20 cellular contexts compared by ENCODE assay signal in the genomic region with DNA sequence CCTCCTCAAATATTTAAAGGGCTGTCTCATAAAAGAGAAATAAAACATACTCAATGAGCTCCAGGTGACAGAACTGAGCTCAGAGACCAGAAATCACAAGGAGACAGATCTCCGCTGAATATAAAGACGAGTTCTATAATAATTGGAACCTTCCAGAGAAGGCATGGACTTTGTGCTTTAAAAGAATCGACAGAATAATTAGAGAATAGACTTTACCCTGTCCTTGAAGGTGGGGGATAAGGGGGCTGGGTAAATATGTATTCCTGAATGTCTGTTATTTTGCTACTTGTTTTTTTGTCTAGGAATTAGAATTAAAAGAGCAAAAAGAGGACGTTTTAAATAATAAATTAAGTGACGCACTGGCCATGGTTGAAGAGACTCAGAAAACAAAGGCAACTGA. TPM values are rescaled to one million over a fixed set of nuclear protein-coding genes. Genes with fewer than 3 reads are reported as not detected.
DNase-seq lines count a peak whose midpoint lies in the region; ATAC-seq, FAIRE-seq and TF ChIP-seq lines count a peak whose summit lies in the region.
"Had no signal": no experiment of that assay in that cellular context is flagged by ENCODE, and none has a peak within 500 bp of the region (broad histone marks: within the 10 kb centered on the region; RNA-seq: fewer than 3 reads in every experiment).

No MANE protein-coding gene starts in this region.

- no peak for TF ChIP-seq POLR2A in A549 (IDR thresholded peaks at IDR 0.05; ENCODE audit: low read length)
- TF ChIP-seq POLR2A in IMR-90 (IDR thresholded peaks at IDR 0.05; ENCODE audit: low read depth, low read length): no peak

- H3K9me3 Mint-ChIP-seq in nephron: no peaks in the 10 kb centered on the region
- H3K9me3 Mint-ChIP-seq in activated T-cell treated with anti-CD3 and anti-CD28 coated beads, Interleukin-2, amount 50 U/mL, for 24 hours: no peaks in the 10 kb centered on the region
- H3K9me3 Mint-ChIP-seq in stimulated activated effector memory CD8-positive, alpha-beta T cell treated with anti-CD3 and anti-CD28 coated beads, Interleukin-12 subunit alpha, Interleukin-12 subunit beta, amount 100 ng/mL, for 72 hours: no peaks in the 10 kb centered on the region
- H3K9me3 Mint-ChIP-seq: CD4-positive, alpha-beta T cell had no signal

- TF ChIP-seq CTCF in A549 (IDR thresholded peaks at IDR 0.05) (no peak), IMR-90 (conservative IDR thresholded peaks at IDR 0.05; ENCODE audit: low read depth, low read length) (no peak), RWPE2 (IDR thresholded peaks at IDR 0.05; ENCODE audit: poor library complexity, severe bottlenecking) (no peak), nephron (IDR thresholded peaks at IDR 0.05; ENCODE audit: unreplicated experiment in 3 of 3) (no peak)

- POLR2A ChIA-PET in A549 (lab: Yijun Ruan, JAX): no interaction called here
- POLR2A ChIA-PET in IMR-90 (lab: Charles Lee; ENCODE audit: unreplicated experiment): no interaction called here

- H3K27me3 ChIP-seq in IMR-90 (ENCODE audit: control insufficient read depth, insufficient read depth, low read length) (no peaks in the 10 kb centered on the region), RWPE2 (ENCODE audit: insufficient read depth, poor library complexity, severe bottlenecking) (no peaks in the 10 kb centered on the region)

- TF ChIP-seq EP300 in A549 (IDR thresholded peaks at IDR 0.05): no peak

- ATAC-seq in A549: no peak
- no peak for ATAC-seq in IMR-90 (ENCODE audit: low read depth)
- ATAC-seq in RWPE2 (ENCODE audit: low read depth): no peak
- no peak for ATAC-seq in stimulated activated effector memory CD8-positive, alpha-beta T cell treated with anti-CD3 and anti-CD28 coated beads, Interleukin-12 subunit alpha, Interleukin-12 subunit beta, amount 100 ng/mL, for 72 hours

- H3K4me3 ChIP-seq in A549 (no peak overlapping the region), IMR-90 (ENCODE audit: insufficient read depth, low read depth, low read length) (no peak overlapping the region), RWPE2 (ENCODE audit: severe bottlenecking) (no peak overlapping the region)
- H3K4me3 ChIP-seq: GM23248, HAP-1 had no signal

- CTCF ChIA-PET in A549 (lab: Yijun Ruan, JAX): interaction anchor here (1.1 to 2.1 kb wide), 3 partner anchors 34 to 74 kb away, joined by 3 to 8 read pairs (median 6); no protein-coding TSS in a partner anchor
- CTCF ChIA-PET in IMR-90 (lab: Yijun Ruan, JAX): no interaction called here

- H2BK20ac ChIP-seq in IMR-90 (ENCODE audit: low read depth, low read length): 0 out of 2 replicates have a peak overlapping the region, but pooled peaks have one; percentile 27

- H2BK120ac ChIP-seq in IMR-90 (ENCODE audit: low read depth, low read length): peak overlapping the region; percentile 75; the same call in 1 of the 2 replicates

- H3K36me3 ChIP-seq in IMR-90 (ENCODE audit: control insufficient read depth, insufficient read depth, low read length) (no peaks in the 10 kb centered on the region), RWPE2 (ENCODE audit: low read depth) (no peaks in the 10 kb centered on the region)
- H3K36me3 ChIP-seq: HAP-1 had no signal

- peak overlapping the region in 2 of 3 experiments; percentile 12 to 53 for H3K27ac Mint-ChIP-seq in nephron
- no peak overlapping the region for H3K27ac Mint-ChIP-seq in activated T-cell treated with anti-CD3 and anti-CD28 coated beads, Interleukin-2, amount 50 U/mL, for 24 hours
- no peak overlapping the region for H3K27ac Mint-ChIP-seq in stimulated activated effector memory CD8-positive, alpha-beta T cell treated with anti-CD3 and anti-CD28 coated beads, Interleukin-12 subunit alpha, Interleukin-12 subunit beta, amount 100 ng/mL, for 72 hours
- H3K27ac Mint-ChIP-seq: CD4-positive, alpha-beta T cell had no signal

- DNase-seq in A549 (ENCODE audit: low read depth in 1 of 2, low spot score in 1 of 2) (no peak), IMR-90 (no peak), RWPE2 (ENCODE audit: low spot score) (no peak), NCI-H187 treated with DMSO at 0.1 percent for 48 hours (lab: John Stamatoyannopoulos, UW) (no peak), putamen (ENCODE audit: low spot score) (no peak)
- no peak for DNase-seq in activated T-cell treated with anti-CD3 and anti-CD28 coated beads, Interleukin-2, amount 50 U/mL, for 24 hours
- no peak for DNase-seq in stimulated activated effector memory CD8-positive, alpha-beta T cell treated with anti-CD3 and anti-CD28 coated beads, Interleukin-12 subunit alpha, Interleukin-12 subunit beta, amount 100 ng/mL, for 72 hours (ENCODE audit: low spot score in 2 of 2)
- DNase-seq: 8988T; ACHN; Caco-2; CD4-positive, alpha-beta T cell; GM23248 had no signal

- H2AK5ac ChIP-seq in IMR-90 (ENCODE audit: low read depth, low read length): no peak overlapping the region

- no peaks in the 10 kb centered on the region for H4K20me1 ChIP-seq in IMR-90 (ENCODE audit: insufficient read depth, low read length)

- peaks cover 9% of the 10 kb centered on the region for H3K9me1 ChIP-seq in IMR-90 (ENCODE audit: insufficient read depth, low read length)

- no peak overlapping the region for H3K56ac ChIP-seq in IMR-90 (ENCODE audit: extremely low read depth, insufficient read depth, low read length)

- H4K8ac ChIP-seq in IMR-90 (ENCODE audit: low read depth in 2 of 2, low read length in 2 of 2): no peak overlapping the region

- H3K4me1 ChIP-seq in A549 (peaks cover 56% of the 10 kb centered on the region), IMR-90 (ENCODE audit: control insufficient read depth, insufficient read depth, low read length) (peaks cover 7% of the 10 kb centered on the region), RWPE2 (ENCODE audit: insufficient read depth, poor library complexity, severe bottlenecking) (peaks cover 27% of the 10 kb centered on the region)
- H3K4me1 ChIP-seq: Caco-2, HAP-1 had no signal

- TF ChIP-seq RAD21 in A549 (conservative IDR thresholded peaks at IDR 0.05 in 1 of 2, IDR thresholded peaks at IDR 0.05 in 1 of 2): no peak
- TF ChIP-seq RAD21 in IMR-90 (IDR thresholded peaks at IDR 0.05; ENCODE audit: low read length): no peak

- in situ Hi-C loops in IMR-90 (cut with MboI; ENCODE audit: low sequenced_read_pairs): no loop called here

- no peak overlapping the region for H4K91ac ChIP-seq in IMR-90 (ENCODE audit: insufficient read depth, low read depth, low read length)

- intact Hi-C loops in IMR-90 (cut with micrococcal nuclease): no loop called here

- H3K4me2 ChIP-seq in A549 (peak overlapping the region; percentile 82; the same call in 2 of the 3 replicates), IMR-90 (ENCODE audit: low read depth, low read length) (no peak overlapping the region)

- no peak overlapping the region for H2AFZ ChIP-seq in IMR-90 (replicated peaks; ENCODE audit: low read length, poor library complexity)
- H2AFZ ChIP-seq: GM23248 had no signal

- H3K79me1 ChIP-seq in IMR-90 (ENCODE audit: low read depth in 1 of 2, low read length in 2 of 2): no peaks in the 10 kb centered on the region

- no peak for FAIRE-seq in A549 (lab: Jason Lieb, UNC)
- FAIRE-seq: D721Med, G401.6, GM12891, GM19239, HTR-8/SVneo had no signal

- H2BK15ac ChIP-seq in IMR-90 (ENCODE audit: low read depth, low read length): 0 out of 3 replicates have a peak overlapping the region, but pooled peaks have one; percentile 60

- H3K4me3 Mint-ChIP-seq in nephron: no peak overlapping the region
- H3K4me3 Mint-ChIP-seq in activated T-cell treated with anti-CD3 and anti-CD28 coated beads, Interleukin-2, amount 50 U/mL, for 24 hours: no peak overlapping the region
- no peak overlapping the region for H3K4me3 Mint-ChIP-seq in stimulated activated effector memory CD8-positive, alpha-beta T cell treated with anti-CD3 and anti-CD28 coated beads, Interleukin-12 subunit alpha, Interleukin-12 subunit beta, amount 100 ng/mL, for 72 hours
- H3K4me3 Mint-ChIP-seq: CD4-positive, alpha-beta T cell had no signal

- peak overlapping the region; percentile 93 to 96 for H3K27ac ChIP-seq in A549
- H3K27ac ChIP-seq in IMR-90 (ENCODE audit: insufficient read depth, low read length): no peak overlapping the region
- H3K27ac ChIP-seq in RWPE2 (ENCODE audit: poor library complexity, severe bottlenecking): peak overlapping the region; percentile 48
- H3K27ac ChIP-seq: C4-2B had no signal

- H3K9me3 ChIP-seq in A549 (no peaks in the 10 kb centered on the region), IMR-90 (ENCODE audit: control insufficient read depth, insufficient read depth, low read length) (no peaks in the 10 kb centered on the region), RWPE2 (ENCODE audit: severe bottlenecking) (no peaks in the 10 kb centered on the region)
- H3K9me3 ChIP-seq: Caco-2, HAP-1 had no signal

- no peaks in the 10 kb centered on the region for H3K36me3 Mint-ChIP-seq in nephron (ENCODE audit: low read depth)
- H3K36me3 Mint-ChIP-seq in activated T-cell treated with anti-CD3 and anti-CD28 coated beads, Interleukin-2, amount 50 U/mL, for 24 hours (ENCODE audit: low read depth): no peaks in the 10 kb centered on the region
- H3K36me3 Mint-ChIP-seq in stimulated activated effector memory CD8-positive, alpha-beta T cell treated with anti-CD3 and anti-CD28 coated beads, Interleukin-12 subunit alpha, Interleukin-12 subunit beta, amount 100 ng/mL, for 72 hours: peaks cover 5% of the 10 kb centered on the region

- H3K4ac ChIP-seq in IMR-90 (ENCODE audit: low read depth, low read length): no peak overlapping the region

- 78% methylated on average over 5 of the region's 5 CpGs for WGBS in A549 (ENCODE audit: missing lambda C conversion rate)
- WGBS in IMR-90 (ENCODE audit: extremely low coverage in 2 of 2, insufficient read length in 1 of 2), 2 experiments: 100% methylated on average over 2 of the region's 5 CpGs; no CpG with 5 or more reads in 1 of the 2 experiments

- 0 out of 2 replicates have a peak overlapping the region, but pooled peaks have one; percentile 21 for H4K5ac ChIP-seq in IMR-90 (ENCODE audit: low read depth, low read length)

- BruUV-seq in IMR-90 (replicated peaks; lab: Mats Ljungman, UMichigan): no TSS peak

- no peak overlapping the region for H3K9ac ChIP-seq in IMR-90 (ENCODE audit: low read depth, low read length)
- H3K9ac ChIP-seq: GM23248 had no signal

- no peak overlapping the region for H3K14ac ChIP-seq in IMR-90 (replicated peaks; ENCODE audit: low read depth, low read length)

- H3K4me1 Mint-ChIP-seq in nephron: peaks cover 5% of the 10 kb centered on the region
- H3K4me1 Mint-ChIP-seq in activated T-cell treated with anti-CD3 and anti-CD28 coated beads, Interleukin-2, amount 50 U/mL, for 24 hours (ENCODE audit: low read depth): peaks cover 31% of the 10 kb centered on the region
- peaks cover 30% of the 10 kb centered on the region for H3K4me1 Mint-ChIP-seq in stimulated activated effector memory CD8-positive, alpha-beta T cell treated with anti-CD3 and anti-CD28 coated beads, Interleukin-12 subunit alpha, Interleukin-12 subunit beta, amount 100 ng/mL, for 72 hours

- no peak overlapping the region for H2BK5ac ChIP-seq in IMR-90 (ENCODE audit: low read depth, low read length, poor library complexity, severe bottlenecking)

- peaks cover 29% of the 10 kb centered on the region for H3K27me3 Mint-ChIP-seq in nephron (ENCODE audit: low read depth)
- no peaks in the 10 kb centered on the region for H3K27me3 Mint-ChIP-seq in activated T-cell treated with anti-CD3 and anti-CD28 coated beads, Interleukin-2, amount 50 U/mL, for 24 hours
- H3K27me3 Mint-ChIP-seq: CD4-positive, alpha-beta T cell had no signal

- no peak overlapping the region for H3K18ac ChIP-seq in IMR-90 (ENCODE audit: low read depth, low read length)

- H3K23ac ChIP-seq in IMR-90 (ENCODE audit: low read depth, low read length): no peak overlapping the region

- no peak overlapping the region for H2AK9ac ChIP-seq in IMR-90 (replicated peaks; ENCODE audit: low read depth, low read length, poor library complexity)

- dilution Hi-C loops in IMR-90 (cut with HindIII; ENCODE audit: low sequenced_read_pairs, unreplicated experiment): no loop called here

RNA-seq across cellular contexts. Expression of a gene that starts 51.9 kb away (rescaled TPM):
- 26.5 and 33.1 TPM in 2 replicates for polyA plus RNA-seq in A549 (2011; rRNA removed)
- polyA plus RNA-seq in A549 (2012; cell fraction: cytosol; rRNA removed): 138 and 184 TPM in 2 replicates
- 145 and 165 TPM in 2 replicates for polyA plus RNA-seq in A549 (2012; cell fraction: nucleus; rRNA removed)
- 96.2 to 127 TPM (median 108 TPM) in 3 replicates for polyA plus RNA-seq in A549 (2017; fragmentation: RNase III; extraction: RNeasy Plus Mini Kit Qiagen cat#74134 plus additional on column Dnase treatment)
- polyA minus RNA-seq in A549 (2011; rRNA and poly(A)+ RNA removed): 10.8 and 19.0 TPM in 2 replicates
- 22.6 and 23.1 TPM in 2 replicates for total RNA-seq in IMR-90 (2012; rRNA removed)
- 58.9 and 72.7 TPM in 2 replicates for polyA plus RNA-seq in IMR-90 (2012; rRNA removed)
- polyA plus RNA-seq in IMR-90 (2012; cell fraction: cytosol; rRNA removed): 59.0 and 96.1 TPM in 2 replicates
- polyA plus RNA-seq in IMR-90 (2012; cell fraction: nucleus; rRNA removed; ENCODE audit: low replicate concordance): 77.3 and 108 TPM in 2 replicates

Comparison
In these comparisons a context has a peak if more than half of its experiments do, and no peak if none do; other contexts are left out.
1. H3K27ac Mint-ChIP-seq: peak in nephron (2 of 3); none in activated T-cell treated with anti-CD3 and anti-CD28 coated beads, Interleukin-2, amount 50 U/mL, for 24 hours (single experiment) and stimulated activated effector memory CD8-positive, alpha-beta T cell treated with anti-CD3 and anti-CD28 coated beads, Interleukin-12 subunit alpha, Interleukin-12 subunit beta, amount 100 ng/mL, for 72 hours (single experiment).